In genomic region chr3:116140100-116140689, GRCh38 we compare ENCODE assay signal across 8 cellular contexts.
DNase-seq lines count a peak whose midpoint lies in the region; ATAC-seq, FAIRE-seq and TF ChIP-seq lines count a peak whose summit lies in the region.

No MANE protein-coding gene starts in this region.

- peaks cover 32% of the 10 kb centered on the region for H3K4me1 Mint-ChIP-seq in nephron progenitor cell

- peak; percentile 11 for DNase-seq in NCI-H460 (ENCODE audit: extremely low read depth, low read depth)
- DNase-seq in nephron progenitor cell, result no peak
- no peak for DNase-seq in NCI-H345 treated with DMSO at 0.1 percent for 48 hours (lab: John Stamatoyannopoulos, UW; ENCODE audit: unreplicated experiment)
- DNase-seq in sciatic nerve (ENCODE audit: low spot score), result no peak

- FAIRE-seq in G401.6 (lab: Jason Lieb, UNC), result peak; percentile 98

- H3K36me3 Mint-ChIP-seq in nephron progenitor cell (ENCODE audit: low read depth), result peaks cover 8% of the 10 kb centered on the region

- no peaks in the 10 kb centered on the region for H3K27me3 Mint-ChIP-seq in nephron progenitor cell (ENCODE audit: low read depth, poor library complexity)

- no peak overlapping the region for H3K4me3 Mint-ChIP-seq in nephron progenitor cell

- H3K27ac ChIP-seq in cingulate gyrus (ENCODE audit: low read depth, low read length), result peak overlapping the region; percentile 83

- no peak overlapping the region for H3K27ac Mint-ChIP-seq in nephron progenitor cell

- peak; percentile 100 for TF ChIP-seq CTCF in nephron progenitor cell (IDR thresholded peaks at IDR 0.05)

- intact Hi-C loops in sciatic nerve (cut with DNase I), result no loop called here

- ATAC-seq in HG02759 (IDR thresholded peaks at IDR 0.05; ENCODE audit: unreplicated experiment) (peak; percentile 67), sciatic nerve (no peak), HG03139 (IDR thresholded peaks at IDR 0.05; ENCODE audit: unreplicated experiment) (no peak)

- H3K9me3 Mint-ChIP-seq in nephron progenitor cell, result peaks cover 8% of the 10 kb centered on the region
